In the genomic region with DNA sequence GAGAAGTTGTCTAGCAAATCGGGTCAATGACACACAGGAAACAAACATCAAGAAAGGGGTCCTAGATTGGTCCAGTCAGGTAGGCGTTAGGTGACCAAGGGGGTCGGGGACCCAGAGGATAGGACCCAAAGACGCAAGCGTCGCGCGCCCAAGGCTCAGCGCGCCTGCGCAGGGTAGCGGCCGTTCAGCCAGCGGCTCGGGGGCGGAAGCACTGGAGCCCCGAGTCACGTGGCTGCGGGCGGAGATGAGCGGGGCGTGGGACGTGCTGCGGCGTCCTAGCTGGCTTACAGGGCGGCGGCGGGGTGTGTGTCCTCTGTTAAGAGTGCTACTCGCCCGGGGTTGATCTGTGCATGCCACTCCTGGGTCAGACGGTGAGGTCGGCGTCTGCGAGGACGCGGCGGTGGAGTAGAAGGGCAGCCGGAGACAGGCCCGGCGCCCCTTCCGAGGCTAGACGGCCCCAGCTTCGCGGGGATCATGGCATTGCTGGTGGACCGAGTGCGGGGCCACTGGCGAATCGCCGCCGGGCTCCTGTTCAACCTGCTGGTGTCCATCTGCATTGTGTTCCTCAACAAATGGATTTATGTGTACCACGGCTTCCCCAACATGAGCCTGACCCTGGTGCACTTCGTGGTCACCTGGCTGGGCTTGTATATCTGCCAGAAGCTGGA, we compare ENCODE assay signal across 8 cellular contexts. TPM values are rescaled to one million over a fixed set of nuclear protein-coding genes. Genes with fewer than 3 reads are reported as not detected.
A peak's percentile ranks its signal among the peaks of the same experiment; 100 is the strongest.
DNase-seq lines count a peak whose midpoint lies in the region; ATAC-seq and TF ChIP-seq lines count a peak whose summit lies in the region.

Gene SLC35E3, plus strand, starts transcription at position 273 of the 668 bp plus-strand sequence. Its CDS starts 202 bp downstream, at position 475.

- no peaks in the 10 kb centered on the region for H4K20me1 ChIP-seq in fibroblast of lung (ENCODE audit: control insufficient read depth, extremely low read depth, insufficient read depth, low read length)

- intact Hi-C loops in activated T-helper 1 cell treated with anti-CD3 and anti-CD28 coated beads, Interleukin-12 subunit alpha, Interleukin-12 subunit beta, Interleukin-2, Interleukin-4 antibody, amounts not matched to agents 30 ng/mL and 10 ng/mL and 1 ng/mL, durations not matched to agents 14 hours and 24 hours and 36 hours (cut with micrococcal nuclease) = loop anchor here (1.0 to 10.0 kb wide), 9 partner anchors 60 to 524 kb away; partner anchors contain the start of genes CPM, CPSF6, MDM1 and NUP107
- intact Hi-C loops in naive thymus-derived CD4-positive, alpha-beta T cell (cut with micrococcal nuclease) = loop anchor here (1.0 to 10.0 kb wide), 12 partner anchors 46 to 1496 kb away; partner anchors contain the start of genes MDM1 (in 2 of the 2), NUP107 (in 2 of the 2), CAND1 (in 1 of the 2) and CNOT2 (in 1 of the 2)

- DNase-seq in DMS79 treated with DMSO at 0.1 percent for 48 hours (lab: John Stamatoyannopoulos, UW) (peak; percentile 67), Peyer's patch (peak; percentile 93 to 97 (median 96)), fibroblast of lung (ENCODE audit: low read depth in 2 of 2) (peak; percentile 82 to 83)
- DNase-seq in activated T-helper 1 cell treated with anti-CD3 and anti-CD28 coated beads, Interleukin-12 subunit alpha, Interleukin-12 subunit beta, Interleukin-2, Interleukin-4 antibody, amounts not matched to agents 30 ng/mL and 10 ng/mL and 1 ng/mL, durations not matched to agents 14 hours and 24 hours and 36 hours (ENCODE audit: low spot score) = peak; percentile 91
- DNase-seq in naive thymus-derived CD4-positive, alpha-beta T cell = peak; percentile 81 to 91 (median 86)

- H3K9me3 Mint-ChIP-seq in activated T-helper 1 cell treated with anti-CD3 and anti-CD28 coated beads, Interleukin-12 subunit alpha, Interleukin-12 subunit beta, Interleukin-2, Interleukin-4 antibody, amounts not matched to agents 30 ng/mL and 10 ng/mL and 1 ng/mL, durations not matched to agents 14 hours and 24 hours and 36 hours = no peaks in the 10 kb centered on the region
- no peaks in the 10 kb centered on the region for H3K9me3 Mint-ChIP-seq in naive thymus-derived CD4-positive, alpha-beta T cell
- H3K9me3 Mint-ChIP-seq in stimulated activated memory B cell treated with anti-CD40 and anti-IgM and Interleukin-4, amounts not matched to agents 10 μg/mL and 1 μg/mL and 100 μg/mL, for 72 hours = no peaks in the 10 kb centered on the region

- CTCF ChIA-PET in naive thymus-derived CD4-positive, alpha-beta T cell (lab: Charles Lee) = interaction anchor here (0.5 to 2.6 kb wide), 4 partner anchors 25 to 1180 kb away, joined by 3 to 10 read pairs (median 3); partner anchors contain the start of gene MDM2

- H3K27ac ChIP-seq in KOPT-K1 (ENCODE audit: low read depth, low read length, poor library complexity, severe bottlenecking) (peak within 1 kb of the TSS; percentile 70), Peyer's patch (peak within 1 kb of the TSS; percentile 79 to 85 (median 82)), fibroblast of lung (ENCODE audit: insufficient read depth, low read length) (peak within 1 kb of the TSS; percentile 55)
- peak within 1 kb of the TSS; percentile 79 for H3K27ac ChIP-seq in naive thymus-derived CD4-positive, alpha-beta T cell (ENCODE audit: low read depth, low read length)

- no peaks in the 10 kb centered on the region for H3K27me3 Mint-ChIP-seq in activated T-helper 1 cell treated with anti-CD3 and anti-CD28 coated beads, Interleukin-12 subunit alpha, Interleukin-12 subunit beta, Interleukin-2, Interleukin-4 antibody, amounts not matched to agents 30 ng/mL and 10 ng/mL and 1 ng/mL, durations not matched to agents 14 hours and 24 hours and 36 hours (ENCODE audit: insufficient read depth)
- no peaks in the 10 kb centered on the region for H3K27me3 Mint-ChIP-seq in naive thymus-derived CD4-positive, alpha-beta T cell
- H3K27me3 Mint-ChIP-seq in stimulated activated memory B cell treated with anti-CD40 and anti-IgM and Interleukin-4, amounts not matched to agents 10 μg/mL and 1 μg/mL and 100 μg/mL, for 72 hours = no peaks in the 10 kb centered on the region

- peak within 1 kb of the TSS; percentile 67 to 88 (median 76) for H3K4me3 ChIP-seq in Peyer's patch
- peak within 1 kb of the TSS; percentile 60 to 83 (median 68) for H3K4me3 ChIP-seq in fibroblast of lung (replicated peaks in 1 of 4; ENCODE audit: control extremely low read depth in 1 of 4, insufficient read depth in 1 of 4, low read depth in 3 of 4, low read length in 4 of 4)
- H3K4me3 ChIP-seq in naive thymus-derived CD4-positive, alpha-beta T cell (ENCODE audit: low read length) = peak within 1 kb of the TSS; percentile 98

- no peaks in the 10 kb centered on the region for H3K9me3 ChIP-seq in KOPT-K1 (ENCODE audit: insufficient read depth, low read length, poor library complexity, severe bottlenecking)
- no peaks in the 10 kb centered on the region for H3K9me3 ChIP-seq in Peyer's patch
- H3K9me3 ChIP-seq in fibroblast of lung (ENCODE audit: control insufficient read depth, insufficient read depth, low read depth, low read length) = no peaks in the 10 kb centered on the region
- H3K9me3 ChIP-seq in naive thymus-derived CD4-positive, alpha-beta T cell (ENCODE audit: control insufficient read depth in 2 of 3, low read length in 3 of 3) = no peaks in the 10 kb centered on the region

- peaks cover 50% of the 10 kb centered on the region for H3K4me1 Mint-ChIP-seq in activated T-helper 1 cell treated with anti-CD3 and anti-CD28 coated beads, Interleukin-12 subunit alpha, Interleukin-12 subunit beta, Interleukin-2, Interleukin-4 antibody, amounts not matched to agents 30 ng/mL and 10 ng/mL and 1 ng/mL, durations not matched to agents 14 hours and 24 hours and 36 hours (ENCODE audit: low read depth)
- H3K4me1 Mint-ChIP-seq in naive thymus-derived CD4-positive, alpha-beta T cell = peaks cover 27 to 64% (median 54%) of the 10 kb centered on the region in 7 donors
- peaks cover 36% of the 10 kb centered on the region for H3K4me1 Mint-ChIP-seq in stimulated activated memory B cell treated with anti-CD40 and anti-IgM and Interleukin-4, amounts not matched to agents 10 μg/mL and 1 μg/mL and 100 μg/mL, for 72 hours

- TF ChIP-seq POLR2A in Peyer's patch (IDR thresholded peaks at IDR 0.05) = peak; percentile 82 to 89

- TF ChIP-seq CTCF in Peyer's patch (IDR thresholded peaks at IDR 0.05) (peak in 1 of 6 experiments; percentile 16), fibroblast of lung (conservative IDR thresholded peaks at IDR 0.05 in 1 of 2, IDR thresholded peaks at IDR 0.05 in 1 of 2; ENCODE audit: low read depth in 1 of 2, low read length in 2 of 2) (no peak)

- H3K27ac Mint-ChIP-seq in activated T-helper 1 cell treated with anti-CD3 and anti-CD28 coated beads, Interleukin-12 subunit alpha, Interleukin-12 subunit beta, Interleukin-2, Interleukin-4 antibody, amounts not matched to agents 30 ng/mL and 10 ng/mL and 1 ng/mL, durations not matched to agents 14 hours and 24 hours and 36 hours = peak within 1 kb of the TSS; percentile 87
- peak within 1 kb of the TSS; percentile 92 to 97 (median 96) for H3K27ac Mint-ChIP-seq in naive thymus-derived CD4-positive, alpha-beta T cell
- H3K27ac Mint-ChIP-seq in stimulated activated memory B cell treated with anti-CD40 and anti-IgM and Interleukin-4, amounts not matched to agents 10 μg/mL and 1 μg/mL and 100 μg/mL, for 72 hours = peak within 1 kb of the TSS; percentile 91

- H3K36me3 ChIP-seq in KOPT-K1 (ENCODE audit: insufficient read depth, low read length) = peaks cover 48% of the 10 kb centered on the region
- H3K36me3 ChIP-seq in Peyer's patch = no peaks in the 10 kb centered on the region
- no peaks in the 10 kb centered on the region for H3K36me3 ChIP-seq in fibroblast of lung (ENCODE audit: control insufficient read depth, insufficient read depth, low read length)
- H3K36me3 ChIP-seq in naive thymus-derived CD4-positive, alpha-beta T cell (ENCODE audit: control insufficient read depth in 2 of 3, insufficient read depth in 3 of 3, low read length in 3 of 3) = no peaks in the 10 kb centered on the region

- H3K79me2 ChIP-seq in fibroblast of lung (ENCODE audit: control insufficient read depth, insufficient read depth, low read length) = peaks cover 9% of the 10 kb centered on the region

- H2AFZ ChIP-seq in fibroblast of lung (ENCODE audit: low read length) = peak within 1 kb of the TSS; percentile 89

- H3K36me3 Mint-ChIP-seq in activated T-helper 1 cell treated with anti-CD3 and anti-CD28 coated beads, Interleukin-12 subunit alpha, Interleukin-12 subunit beta, Interleukin-2, Interleukin-4 antibody, amounts not matched to agents 30 ng/mL and 10 ng/mL and 1 ng/mL, durations not matched to agents 14 hours and 24 hours and 36 hours (ENCODE audit: low read depth) = peaks cover 23% of the 10 kb centered on the region
- H3K36me3 Mint-ChIP-seq in naive thymus-derived CD4-positive, alpha-beta T cell = peaks cover 0 to 20% (median 0%) of the 10 kb centered on the region in 5 donors
- peaks cover 20% of the 10 kb centered on the region for H3K36me3 Mint-ChIP-seq in stimulated activated memory B cell treated with anti-CD40 and anti-IgM and Interleukin-4, amounts not matched to agents 10 μg/mL and 1 μg/mL and 100 μg/mL, for 72 hours

- peak within 1 kb of the TSS; percentile 60 for H3K9ac ChIP-seq in fibroblast of lung (ENCODE audit: insufficient read depth, low read length)

- peak within 1 kb of the TSS; percentile 88 for H3K4me2 ChIP-seq in fibroblast of lung (ENCODE audit: extremely low read depth, insufficient read depth, low read length)

- peak; percentile 98 for ATAC-seq in GM21786 (IDR thresholded peaks at IDR 0.05; ENCODE audit: unreplicated experiment)
- ATAC-seq in naive thymus-derived CD4-positive, alpha-beta T cell = peak; percentile 99
- peak; percentile 98 for ATAC-seq in stimulated activated memory B cell treated with anti-CD40 and anti-IgM and Interleukin-4, amounts not matched to agents 10 μg/mL and 1 μg/mL and 100 μg/mL, for 72 hours

- H3K4me1 ChIP-seq in Peyer's patch (peaks cover 0 to 17% (median 2%) of the 10 kb centered on the region in 4 donors), fibroblast of lung (ENCODE audit: control insufficient read depth, extremely low read depth, insufficient read depth, low read length) (peaks cover 2% of the 10 kb centered on the region)
- peaks cover 7 to 16% of the 10 kb centered on the region in 2 donors for H3K4me1 ChIP-seq in naive thymus-derived CD4-positive, alpha-beta T cell (ENCODE audit: control insufficient read depth in 2 of 2, insufficient read depth in 2 of 2, low read length in 2 of 2)

- no peaks in the 10 kb centered on the region for H3K27me3 ChIP-seq in Peyer's patch
- no peaks in the 10 kb centered on the region for H3K27me3 ChIP-seq in fibroblast of lung (ENCODE audit: control insufficient read depth, insufficient read depth, low read length)
- H3K27me3 ChIP-seq in naive thymus-derived CD4-positive, alpha-beta T cell (ENCODE audit: control insufficient read depth in 2 of 2, insufficient read depth in 2 of 2, low read length in 2 of 2) = no peaks in the 10 kb centered on the region

- peak within 1 kb of the TSS; percentile 94 for H3K4me3 Mint-ChIP-seq in activated T-helper 1 cell treated with anti-CD3 and anti-CD28 coated beads, Interleukin-12 subunit alpha, Interleukin-12 subunit beta, Interleukin-2, Interleukin-4 antibody, amounts not matched to agents 30 ng/mL and 10 ng/mL and 1 ng/mL, durations not matched to agents 14 hours and 24 hours and 36 hours
- peak within 1 kb of the TSS; percentile 91 to 99 (median 96) for H3K4me3 Mint-ChIP-seq in naive thymus-derived CD4-positive, alpha-beta T cell
- peak within 1 kb of the TSS; percentile 92 for H3K4me3 Mint-ChIP-seq in stimulated activated memory B cell treated with anti-CD40 and anti-IgM and Interleukin-4, amounts not matched to agents 10 μg/mL and 1 μg/mL and 100 μg/mL, for 72 hours

- POLR2A ChIA-PET in naive thymus-derived CD4-positive, alpha-beta T cell (lab: Charles Lee) = interaction anchor here (0.6 to 4.1 kb wide), 13 partner anchors 9 to 412 kb away, joined by 3 to 55 read pairs (median 4); partner anchors contain the start of genes MDM2, NUP107 and RAP1B

RNA-seq across cellular contexts. Expression of gene SLC35E3, which starts in this region (rescaled TPM):
- total RNA-seq in Peyer's patch (10 to 100 TPM in 2 of 4 donors, 1 to 10 TPM in 2; 3.5 to 23.1 (median 12.2) TPM), fibroblast of lung (3.6 and 4.1 TPM in 2 replicates)
- total RNA-seq in activated T-helper 1 cell treated with anti-CD3 and anti-CD28 coated beads, Interleukin-12 subunit alpha, Interleukin-12 subunit beta, Interleukin-2, Interleukin-4 antibody, amounts not matched to agents 30 ng/mL and 10 ng/mL and 1 ng/mL, durations not matched to agents 14 hours and 24 hours and 36 hours = 5.9 and 6.3 TPM in 2 replicates
- 10.8 and 11.1 TPM in 2 replicates for polyA plus RNA-seq in fibroblast of lung
- 7.5 and 8.0 TPM in 2 replicates for polyA plus RNA-seq in fibroblast of lung (2012)
- polyA minus RNA-seq in fibroblast of lung (ENCODE audit: low replicate concordance) = 6.4 and 19.3 TPM in 2 replicates
- total RNA-seq in naive thymus-derived CD4-positive, alpha-beta T cell = 10 to 100 TPM in 1 of 5 experiments, 1 to 10 TPM in 4; 9.0 to 12.1 (median 9.2) TPM
- polyA plus RNA-seq in naive thymus-derived CD4-positive, alpha-beta T cell = 10 to 100 TPM in 1 of 2 donors, 1 to 10 TPM in 1; 4.8 to 11.5 TPM

Comparison
In these comparisons a context has a peak if more than half of its experiments do, and no peak if none do; other contexts are left out.
1. Peak in every context shown above with its lines: DNase-seq, ATAC-seq, H3K4me3 ChIP-seq and H3K27ac ChIP-seq.